1 cellular context compared by ENCODE assay signal in the genomic region with DNA sequence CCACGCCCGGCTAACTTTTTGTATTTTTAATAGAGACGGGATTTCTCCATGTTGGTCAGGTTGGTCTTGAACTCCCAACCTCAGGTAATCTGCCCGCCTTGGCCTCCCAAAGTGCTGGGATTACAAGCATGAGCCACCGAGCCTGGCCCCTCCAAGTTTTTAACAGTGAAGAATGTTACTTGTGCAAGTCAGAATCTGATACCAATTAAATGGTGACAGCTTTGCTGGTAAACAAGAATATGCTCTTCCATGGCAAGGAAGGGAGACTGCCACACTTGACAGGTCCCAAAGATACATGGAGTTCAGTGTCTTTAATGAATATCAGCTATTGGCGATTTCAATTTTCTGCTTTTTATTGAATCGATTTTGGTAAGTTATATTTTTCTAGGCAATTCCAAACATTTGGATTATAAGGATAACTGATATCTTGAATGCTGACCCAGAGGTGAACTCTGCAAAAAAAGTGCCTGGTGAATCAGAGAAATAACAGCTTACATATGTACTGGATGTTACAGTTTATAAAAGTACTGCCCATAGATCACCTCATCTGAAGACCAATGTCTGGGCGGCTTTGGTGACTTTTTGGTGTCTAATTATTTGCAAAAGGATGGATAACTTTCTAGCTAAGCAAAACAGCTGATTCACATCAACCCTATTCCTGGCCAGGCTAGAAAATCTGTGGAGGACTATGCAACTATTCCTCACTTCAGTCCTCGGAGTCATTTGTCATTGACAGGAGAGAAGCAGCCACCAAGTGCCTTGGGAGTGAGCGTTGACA.
A peak's percentile ranks its signal among the peaks of the same experiment; 100 is the strongest.
TF ChIP-seq lines count a peak whose summit lies in the region.

No MANE protein-coding gene starts in this region.

TF ChIP-seq in K562, 482 proteins besides CTCF, POLR2A, EP300 and RAD21:
- TF ChIP-seq NR2C1 (IDR thresholded peaks at IDR 0.05): no peak
- no peak for TF ChIP-seq NR2C1 (tag; IDR thresholded peaks at IDR 0.05)
- no peak for TF ChIP-seq SMARCC2 (IDR thresholded peaks at IDR 0.05; ENCODE audit: low read depth)
- no peak for TF ChIP-seq BACH1 (tag; IDR thresholded peaks at IDR 0.05)
- TF ChIP-seq SIN3B (IDR thresholded peaks at IDR 0.05; ENCODE audit: low read depth): no peak
- TF ChIP-seq GTF2F1 (IDR thresholded peaks at IDR 0.05; ENCODE audit: low read depth, low read length): no peak
- TF ChIP-seq, protein P1, sequence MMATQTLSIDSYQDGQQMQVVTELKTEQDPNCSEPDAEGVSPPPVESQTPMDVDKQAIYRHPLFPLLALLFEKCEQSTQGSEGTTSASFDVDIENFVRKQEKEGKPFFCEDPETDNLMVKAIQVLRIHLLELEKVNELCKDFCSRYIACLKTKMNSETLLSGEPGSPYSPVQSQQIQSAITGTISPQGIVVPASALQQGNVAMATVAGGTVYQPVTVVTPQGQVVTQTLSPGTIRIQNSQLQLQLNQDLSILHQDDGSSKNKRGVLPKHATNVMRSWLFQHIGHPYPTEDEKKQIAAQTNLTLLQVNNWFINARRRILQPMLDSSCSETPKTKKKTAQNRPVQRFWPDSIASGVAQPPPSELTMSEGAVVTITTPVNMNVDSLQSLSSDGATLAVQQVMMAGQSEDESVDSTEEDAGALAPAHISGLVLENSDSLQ (IDR thresholded peaks at IDR 0.05): 0 out of 2 replicates have a peak, but pooled peaks have one; percentile 25
- peak; percentile 44 for TF ChIP-seq MEIS2 (IDR thresholded peaks at IDR 0.05; ENCODE audit: partially characterized antibody)
- no peak for TF ChIP-seq HDAC2 (IDR thresholded peaks at IDR 0.05)
- peak; percentile 59 for TF ChIP-seq DACH1 (IDR thresholded peaks at IDR 0.05; ENCODE audit: partially characterized antibody)
- no peak for TF ChIP-seq SPI1 (IDR thresholded peaks at IDR 0.05; ENCODE audit: borderline replicate concordance, low read depth, low read length)
- TF ChIP-seq ZNF143 (CRISPR knock-in tag; IDR thresholded peaks at IDR 0.05): no peak
- TF ChIP-seq, protein P2, sequence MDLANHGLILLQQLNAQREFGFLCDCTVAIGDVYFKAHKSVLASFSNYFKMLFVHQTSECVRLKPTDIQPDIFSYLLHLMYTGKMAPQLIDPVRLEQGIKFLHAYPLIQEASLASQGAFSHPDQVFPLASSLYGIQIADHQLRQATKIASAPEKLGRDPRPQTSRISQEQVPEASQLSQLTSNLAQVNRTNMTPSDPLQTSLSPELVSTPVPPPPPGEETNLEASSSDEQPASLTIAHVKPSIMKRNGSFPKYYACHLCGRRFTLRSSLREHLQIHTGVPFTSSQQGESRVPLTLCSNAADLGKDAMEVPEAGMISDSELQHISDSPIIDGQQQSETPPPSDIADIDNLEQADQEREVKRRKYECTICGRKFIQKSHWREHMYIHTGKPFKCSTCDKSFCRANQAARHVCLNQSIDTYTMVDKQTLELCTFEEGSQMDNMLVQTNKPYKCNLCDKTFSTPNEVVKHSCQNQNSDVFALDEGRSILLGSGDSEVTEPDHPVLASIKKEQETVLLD (IDR thresholded peaks at IDR 0.05): no peak
- TF ChIP-seq ZSCAN32 (CRISPR knock-in tag; IDR thresholded peaks at IDR 0.05): no peak
- TF ChIP-seq, protein P3, sequence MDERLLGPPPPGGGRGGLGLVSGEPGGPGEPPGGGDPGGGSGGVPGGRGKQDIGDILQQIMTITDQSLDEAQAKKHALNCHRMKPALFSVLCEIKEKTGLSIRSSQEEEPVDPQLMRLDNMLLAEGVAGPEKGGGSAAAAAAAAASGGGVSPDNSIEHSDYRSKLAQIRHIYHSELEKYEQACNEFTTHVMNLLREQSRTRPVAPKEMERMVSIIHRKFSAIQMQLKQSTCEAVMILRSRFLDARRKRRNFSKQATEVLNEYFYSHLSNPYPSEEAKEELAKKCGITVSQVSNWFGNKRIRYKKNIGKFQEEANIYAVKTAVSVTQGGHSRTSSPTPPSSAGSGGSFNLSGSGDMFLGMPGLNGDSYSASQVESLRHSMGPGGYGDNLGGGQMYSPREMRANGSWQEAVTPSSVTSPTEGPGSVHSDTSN (CRISPR knock-in tag; IDR thresholded peaks at IDR 0.05; ENCODE audit: low read depth): no peak
- TF ChIP-seq, protein P3 (tag; conservative IDR thresholded peaks at IDR 0.05; ENCODE audit: low read depth): peak; percentile 57
- no peak for TF ChIP-seq SREBF1 (IDR thresholded peaks at IDR 0.05; ENCODE audit: borderline replicate concordance, low read depth, low read length)
- TF ChIP-seq, protein P4, sequence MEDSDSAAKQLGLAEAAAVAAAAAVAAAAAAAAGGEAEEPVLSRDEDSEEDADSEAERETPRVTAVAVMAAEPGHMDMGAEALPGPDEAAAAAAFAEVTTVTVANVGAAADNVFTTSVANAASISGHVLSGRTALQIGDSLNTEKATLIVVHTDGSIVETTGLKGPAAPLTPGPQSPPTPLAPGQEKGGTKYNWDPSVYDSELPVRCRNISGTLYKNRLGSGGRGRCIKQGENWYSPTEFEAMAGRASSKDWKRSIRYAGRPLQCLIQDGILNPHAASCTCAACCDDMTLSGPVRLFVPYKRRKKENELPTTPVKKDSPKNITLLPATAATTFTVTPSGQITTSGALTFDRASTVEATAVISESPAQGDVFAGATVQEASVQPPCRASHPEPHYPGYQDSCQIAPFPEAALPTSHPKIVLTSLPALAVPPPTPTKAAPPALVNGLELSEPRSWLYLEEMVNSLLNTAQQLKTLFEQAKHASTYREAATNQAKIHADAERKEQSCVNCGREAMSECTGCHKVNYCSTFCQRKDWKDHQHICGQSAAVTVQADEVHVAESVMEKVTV (CRISPR knock-in tag; IDR thresholded peaks at IDR 0.05): no peak
TF ChIP-seq in K562: peak in this region for 4.
